In genomic region chr6:50816947-50817637, GRCh38 we compare ENCODE assay signal across 16 cellular contexts. TPM values are rescaled to one million over a fixed set of nuclear protein-coding genes. Genes with fewer than 3 reads are reported as not detected.
DNase-seq lines count a peak whose midpoint lies in the region; ATAC-seq and TF ChIP-seq lines count a peak whose summit lies in the region.
"Had no signal": no experiment of that assay in that cellular context is flagged by ENCODE, and none has a peak within 500 bp of the region (broad histone marks: within the 10 kb centered on the region; RNA-seq: fewer than 3 reads in every experiment).

No MANE protein-coding gene starts in this region.

- no peaks in the 10 kb centered on the region for H3K79me1 ChIP-seq in mesenchymal stem cell (replicated peaks; ENCODE audit: low read length, poor library complexity, severe bottlenecking)

- H3K18ac ChIP-seq in mesenchymal stem cell (ENCODE audit: low read depth in 1 of 2, low read length in 2 of 2) = no peak overlapping the region

- H3K4me1 ChIP-seq in mesenchymal stem cell (ENCODE audit: control insufficient read depth, insufficient read depth, low read depth, low read length) (peaks cover 13% of the 10 kb centered on the region), suprapubic skin (peaks cover 12% of the 10 kb centered on the region)

- H3K36me3 ChIP-seq in mesenchymal stem cell (ENCODE audit: control insufficient read depth in 1 of 2, insufficient read depth in 2 of 2, low read depth in 1 of 2, low read length in 2 of 2) (no peaks in the 10 kb centered on the region), suprapubic skin (no peaks in the 10 kb centered on the region)

- H3K9me3 Mint-ChIP-seq in brain = peaks cover 0 to 2% (median 0%) of the 10 kb centered on the region in 5 experiments
- no peaks in the 10 kb centered on the region for H3K9me3 Mint-ChIP-seq in stimulated activated effector memory CD8-positive, alpha-beta T cell treated with anti-CD3 and anti-CD28 coated beads, Interleukin-12 subunit alpha, Interleukin-12 subunit beta, amount 100 ng/mL, for 72 hours

- H3K27ac ChIP-seq in mesenchymal stem cell (ENCODE audit: low read length, poor library complexity, severe bottlenecking) = no peak overlapping the region
- peak overlapping the region; percentile 89 for H3K27ac ChIP-seq in suprapubic skin
- H3K27ac ChIP-seq: GM23248 had no signal

- intact Hi-C loops in left colon (cut with DNase I, micrococcal nuclease) = loop anchor here in 1 of 2 donors (10.0 kb wide), 1 partner anchor 1238 kb away; no protein-coding TSS in a partner anchor

- H3K36me3 Mint-ChIP-seq in brain = no peaks in the 10 kb centered on the region
- no peaks in the 10 kb centered on the region for H3K36me3 Mint-ChIP-seq in stimulated activated effector memory CD8-positive, alpha-beta T cell treated with anti-CD3 and anti-CD28 coated beads, Interleukin-12 subunit alpha, Interleukin-12 subunit beta, amount 100 ng/mL, for 72 hours

- no peak for TF ChIP-seq CTCF in brain (conservative IDR thresholded peaks at IDR 0.05)
- no peak for TF ChIP-seq CTCF in suprapubic skin (IDR thresholded peaks at IDR 0.05)

- H3K23ac ChIP-seq in mesenchymal stem cell (ENCODE audit: low read length in 2 of 2) = no peak overlapping the region

- no peak overlapping the region for H4K91ac ChIP-seq in mesenchymal stem cell (ENCODE audit: low read length)

- no peak for TF ChIP-seq POLR2A in suprapubic skin (IDR thresholded peaks at IDR 0.05)

- H3K4ac ChIP-seq in mesenchymal stem cell (ENCODE audit: low read depth in 1 of 2, low read length in 2 of 2) = no peak overlapping the region

- no peak overlapping the region for H2BK120ac ChIP-seq in mesenchymal stem cell (ENCODE audit: low read depth, low read length)

- H2AK5ac ChIP-seq in mesenchymal stem cell (ENCODE audit: low read length, severe bottlenecking) = no peak overlapping the region

- H3K4me3 ChIP-seq in mesenchymal stem cell (ENCODE audit: insufficient read depth in 1 of 2, low read depth in 1 of 2, low read length in 2 of 2) (no peak overlapping the region), suprapubic skin (peak overlapping the region; percentile 54)
- H3K4me3 ChIP-seq: GM23248 had no signal

- no peak overlapping the region for H3K9ac ChIP-seq in mesenchymal stem cell (ENCODE audit: low read length)
- H3K9ac ChIP-seq: GM23248 had no signal

- peak overlapping the region; percentile 45 for H3K4me2 ChIP-seq in mesenchymal stem cell (ENCODE audit: low read length, poor library complexity, severe bottlenecking)

- no peak for TF ChIP-seq EP300 in suprapubic skin (IDR thresholded peaks at IDR 0.05)

- H3K9me3 ChIP-seq in mesenchymal stem cell (ENCODE audit: control insufficient read depth, low read length) (no peaks in the 10 kb centered on the region), suprapubic skin (no peaks in the 10 kb centered on the region)

- peak overlapping the region in 3 of 5 experiments; percentile 84 to 94 (median 91) for H3K27ac Mint-ChIP-seq in brain
- H3K27ac Mint-ChIP-seq in stimulated activated effector memory CD8-positive, alpha-beta T cell treated with anti-CD3 and anti-CD28 coated beads, Interleukin-12 subunit alpha, Interleukin-12 subunit beta, amount 100 ng/mL, for 72 hours = no peak overlapping the region

- H2AFZ ChIP-seq in mesenchymal stem cell (ENCODE audit: low read depth, low read length) = no peak overlapping the region
- H2AFZ ChIP-seq: GM23248 had no signal

- DNase-seq in NCI-H82 (lab: John Stamatoyannopoulos, UW) (peak; percentile 12), NCI-H82 treated with DMSO at 0.1 percent for 48 hours (lab: John Stamatoyannopoulos, UW; ENCODE audit: unreplicated experiment) (no peak), mesenchymal stem cell (no peak), suprapubic skin (ENCODE audit: low spot score in 2 of 2) (no peak), left colon (no peak), AML-193 (lab: John Stamatoyannopoulos, UW) (no peak)
- DNase-seq in stimulated activated effector memory CD8-positive, alpha-beta T cell treated with anti-CD3 and anti-CD28 coated beads, Interleukin-12 subunit alpha, Interleukin-12 subunit beta, amount 100 ng/mL, for 72 hours (ENCODE audit: low spot score in 2 of 2) = no peak
- DNase-seq: 8988T; GM23248; KG1; NCI-H1048; NCI-H226; NCI-H526; NK-92 treated with Interleukin-12 subunit alpha and Interleukin-12 subunit beta, amount 100 ng/mL, for 24 hours; OCI-M1 had no signal

- H2BK12ac ChIP-seq in mesenchymal stem cell (ENCODE audit: low read length in 2 of 2) = no peak overlapping the region

- H4K8ac ChIP-seq in mesenchymal stem cell (ENCODE audit: low read length) = no peak overlapping the region

- peak overlapping the region in 3 of 5 experiments; percentile 76 to 80 (median 77) for H3K4me3 Mint-ChIP-seq in brain
- no peak overlapping the region for H3K4me3 Mint-ChIP-seq in stimulated activated effector memory CD8-positive, alpha-beta T cell treated with anti-CD3 and anti-CD28 coated beads, Interleukin-12 subunit alpha, Interleukin-12 subunit beta, amount 100 ng/mL, for 72 hours

- H2BK5ac ChIP-seq in mesenchymal stem cell (ENCODE audit: low read depth, low read length, poor library complexity, severe bottlenecking) = no peak overlapping the region

- peaks cover 30% of the 10 kb centered on the region for H3K4me1 Mint-ChIP-seq in brain
- H3K4me1 Mint-ChIP-seq in stimulated activated effector memory CD8-positive, alpha-beta T cell treated with anti-CD3 and anti-CD28 coated beads, Interleukin-12 subunit alpha, Interleukin-12 subunit beta, amount 100 ng/mL, for 72 hours = peaks cover 21% of the 10 kb centered on the region

- H3K27me3 ChIP-seq in mesenchymal stem cell (ENCODE audit: control insufficient read depth in 1 of 2, insufficient read depth in 1 of 2, low read length in 2 of 2) = peaks cover 50 to 62% of the 10 kb centered on the region in 2 experiments
- H3K27me3 ChIP-seq in suprapubic skin = peaks cover 52% of the 10 kb centered on the region

- no peak overlapping the region for H2BK15ac ChIP-seq in mesenchymal stem cell (ENCODE audit: low read depth, poor library complexity, severe bottlenecking)

- peaks cover 94% of the 10 kb centered on the region for H3K27me3 Mint-ChIP-seq in brain

- 20% methylated on average over 11 of the region's 14 CpGs for WGBS in mesenchymal stem cell
- WGBS in suprapubic skin = 13% methylated on average over 14 of the region's 14 CpGs

- no peak for ATAC-seq in left colon
- no peak for ATAC-seq in stimulated activated effector memory CD8-positive, alpha-beta T cell treated with anti-CD3 and anti-CD28 coated beads, Interleukin-12 subunit alpha, Interleukin-12 subunit beta, amount 100 ng/mL, for 72 hours

- no peak overlapping the region for H3K14ac ChIP-seq in mesenchymal stem cell (ENCODE audit: low read length in 2 of 2)

RNA-seq across cellular contexts. Expression of gene TFAP2B, which starts 1.6 kb away (rescaled TPM):
- not detected for polyA plus RNA-seq in brain (ENCODE audit: insufficient read depth, low read depth, low replicate concordance)
- polyA plus RNA-seq in mesenchymal stem cell (2013, experiment 1 of 2) = not detected
- not detected for polyA plus RNA-seq in mesenchymal stem cell (2013, experiment 2 of 2)
- 1 to 10 TPM; 4.3 to 9.0 (median 8.2) TPM for total RNA-seq in suprapubic skin
- not detected for total RNA-seq in left colon
- total RNA-seq: GM23248 had no signal
- polyA plus RNA-seq: GM23248 had no signal

Comparison
In these comparisons a context has a peak if more than half of its experiments do, and no peak if none do; other contexts are left out.
1. RNA of gene TFAP2B, which starts 1.6 kb away (total RNA-seq): 4.3 to 9.0 TPM in suprapubic skin; not detected in left colon; every median in the first group is over 4 times any median in the second.